ENCODE assay signal across 26 cellular contexts in genomic region chr5:170164087-170164486, GRCh38. TPM values are rescaled to one million over a fixed set of nuclear protein-coding genes. Genes with fewer than 3 reads are reported as not detected.
"Had no signal": no experiment of that assay in that cellular context is flagged by ENCODE, and none has a peak within 500 bp of the region (broad histone marks: within the 10 kb centered on the region; RNA-seq: fewer than 3 reads in every experiment).

No MANE protein-coding gene starts in this region.

- H3K9me3 ChIP-seq: colonic mucosa, esophagus squamous epithelium, gastroesophageal sphincter, heart left ventricle, left lung, lower lobe of right lung had no signal

- FAIRE-seq: endometrium, islet of Langerhans, keratinocyte had no signal

- H3K4me1 ChIP-seq: colonic mucosa, esophagus squamous epithelium, gastroesophageal sphincter, left lung, lower lobe of right lung had no signal

- ATAC-seq: effector memory CD8-positive, alpha-beta T cell; esophagus mucosa; gastroesophageal sphincter; heart left ventricle; left cardiac atrium; left lung; left ventricle myocardium superior; lower lobe of right lung; naive thymus-derived CD4-positive, alpha-beta T cell had no signal

- H3K27ac ChIP-seq: colonic mucosa, epithelial cell of prostate, esophagus squamous epithelium, gastroesophageal sphincter, heart left ventricle, left lung, lower lobe of right lung had no signal

- H3K4me3 ChIP-seq: colonic mucosa, esophagus squamous epithelium, gastroesophageal sphincter, heart left ventricle, left lung, lower lobe of right lung had no signal

- H3K27me3 ChIP-seq: colonic mucosa, esophagus squamous epithelium, gastroesophageal sphincter, heart left ventricle, left lung had no signal

- DNase-seq: colonic mucosa; cortex of kidney; effector CD8-positive, alpha-beta T cell; effector memory CD8-positive, alpha-beta T cell; endodermal cell; erythroblast; esophagus squamous epithelium; foreskin fibroblast; foreskin melanocyte; heart left ventricle; hippocampal formation; left cardiac atrium; left lung; left ventricle myocardium superior; lower lobe of right lung; midbrain; naive thymus-derived CD4-positive, alpha-beta T cell had no signal

- H3K36me3 ChIP-seq: colonic mucosa, esophagus squamous epithelium, gastroesophageal sphincter, heart left ventricle, left lung, lower lobe of right lung had no signal

RNA-seq across cellular contexts. Expression of gene FOXI1, which starts 58.4 kb away (rescaled TPM):
- total RNA-seq: dermis microvascular lymphatic vessel endothelial cell, esophagus squamous epithelium, gastroesophageal sphincter, heart left ventricle, kidney epithelial cell, left cardiac atrium, left lung, left ventricle myocardium superior, lower lobe of right lung, lung microvascular endothelial cell had no signal
- polyA plus RNA-seq: heart left ventricle; keratinocyte; naive thymus-derived CD4-positive, alpha-beta T cell had no signal
